Comparison of ENCODE assay signal across 18 cellular contexts in the genomic region with DNA sequence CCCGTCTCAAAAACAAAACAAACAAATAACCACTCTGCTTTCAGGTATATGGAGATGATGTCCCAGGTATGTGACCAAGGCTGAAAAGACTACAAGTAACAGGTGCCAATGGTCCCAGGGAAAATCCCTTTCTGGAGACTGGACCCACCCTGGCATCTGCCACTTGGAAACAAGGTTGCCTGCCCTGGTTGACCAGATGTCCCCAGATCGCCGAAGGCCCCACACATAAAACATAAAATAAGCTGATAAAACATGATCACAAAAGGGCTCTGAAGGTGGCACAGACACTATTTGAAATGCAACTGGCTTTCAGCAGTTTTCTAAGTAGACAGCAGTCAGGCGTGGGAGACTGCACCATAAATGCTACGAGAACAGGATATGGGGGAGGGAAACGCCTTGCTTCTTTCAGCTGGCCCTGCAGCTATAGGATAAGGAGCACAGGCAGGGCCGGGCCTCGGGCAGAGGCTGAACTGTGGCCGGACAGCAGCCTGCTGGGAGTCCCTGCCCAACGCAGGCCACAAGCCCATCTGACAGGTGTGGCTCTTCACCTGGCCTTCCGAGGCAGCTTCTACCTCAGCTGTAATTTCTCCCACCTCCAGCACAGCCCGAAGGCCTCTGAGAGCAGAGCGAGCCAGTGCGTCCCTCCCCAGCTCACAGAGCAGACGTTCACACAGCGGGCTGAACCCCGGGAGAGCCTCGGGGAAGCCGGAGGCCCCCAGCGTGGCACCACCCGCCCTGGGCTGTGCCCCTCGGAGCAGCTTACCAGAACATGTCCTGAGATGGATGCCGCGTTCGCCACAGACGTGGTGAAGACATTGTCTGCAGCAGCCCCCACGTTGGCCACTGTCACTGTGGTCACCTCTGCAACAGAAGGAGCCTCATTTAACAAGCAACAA. TPM values are rescaled to one million over a fixed set of nuclear protein-coding genes. Genes with fewer than 3 reads are reported as not detected.
DNase-seq lines count a peak whose midpoint lies in the region; ATAC-seq, FAIRE-seq and TF ChIP-seq lines count a peak whose summit lies in the region.
"Had no signal": no experiment of that assay in that cellular context is flagged by ENCODE, and none has a peak within 500 bp of the region (broad histone marks: within the 10 kb centered on the region; RNA-seq: fewer than 3 reads in every experiment).

No MANE protein-coding gene starts in this region.

- TF ChIP-seq CTCF in DND-41 (IDR thresholded peaks at IDR 0.05; ENCODE audit: borderline replicate concordance, extremely low read depth, low read length, poor library complexity, severe bottlenecking): no peak
- TF ChIP-seq CTCF in RWPE1 (conservative IDR thresholded peaks at IDR 0.05; ENCODE audit: low read depth): no peak
- no peak for TF ChIP-seq CTCF in nephron (IDR thresholded peaks at IDR 0.05; ENCODE audit: unreplicated experiment in 3 of 3)
- no peak for TF ChIP-seq CTCF in kidney (IDR thresholded peaks at IDR 0.05; ENCODE audit: borderline replicate concordance, extremely low read depth, insufficient read depth)

- H3K27me3 Mint-ChIP-seq in nephron (ENCODE audit: low read depth): peaks cover 5% of the 10 kb centered on the region
- H3K27me3 Mint-ChIP-seq: memory B cell had no signal

- peaks cover 57% of the 10 kb centered on the region for H3K79me2 ChIP-seq in DND-41 (ENCODE audit: insufficient read depth, low read length)

- H3K27me3 ChIP-seq in DND-41 (ENCODE audit: insufficient read depth, low read length, poor library complexity): no peaks in the 10 kb centered on the region

- no peak for FAIRE-seq in kidney (lab: Jason Lieb, UNC)
- FAIRE-seq: GM19239 had no signal

- H3K4me1 ChIP-seq in DND-41 (ENCODE audit: insufficient read depth, low read length): peaks cover 33% of the 10 kb centered on the region
- peaks cover 0 to 13% of the 10 kb centered on the region in 2 donors for H3K4me1 ChIP-seq in kidney (ENCODE audit: control insufficient read depth in 1 of 2, insufficient read depth in 1 of 2, low read depth in 1 of 2, low read length in 2 of 2)

- H3K4me2 ChIP-seq in DND-41 (ENCODE audit: insufficient read depth, low read length): peak overlapping the region; percentile 20; the same call in 1 of the 2 replicates
- H3K4me2 ChIP-seq: KMS-11, SK-N-SH had no signal

- no peak overlapping the region; the same call in 1 of the 2 replicates for H3K9ac ChIP-seq in DND-41 (ENCODE audit: low read depth, low read length)
- no peak overlapping the region for H3K9ac ChIP-seq in kidney (ENCODE audit: low read length in 2 of 2)
- H3K9ac ChIP-seq: KMS-11, SK-N-SH had no signal

- H3K4me3 ChIP-seq in DND-41 (ENCODE audit: low read depth in 1 of 2, low read length in 2 of 2) (no peak overlapping the region), kidney (ENCODE audit: low read length in 2 of 2) (no peak overlapping the region)
- H3K4me3 ChIP-seq: HAP-1 had no signal

- no peak overlapping the region for H2AFZ ChIP-seq in DND-41 (ENCODE audit: low read depth, low read length)

- H3K9me3 Mint-ChIP-seq in nephron: no peaks in the 10 kb centered on the region
- H3K9me3 Mint-ChIP-seq: memory B cell had no signal

- H3K36me3 Mint-ChIP-seq in nephron (ENCODE audit: low read depth): peaks cover 28% of the 10 kb centered on the region

- CTCF ChIA-PET in RWPE1 (lab: Yijun Ruan, JAX): no interaction called here

- no peaks in the 10 kb centered on the region for H3K9me3 ChIP-seq in DND-41 (ENCODE audit: insufficient read depth, low read length, severe bottlenecking)
- H3K9me3 ChIP-seq in kidney (ENCODE audit: control insufficient read depth in 1 of 2, low read length in 2 of 2): no peaks in the 10 kb centered on the region
- H3K9me3 ChIP-seq: Caco-2, HAP-1, SK-N-SH had no signal

- H3K27ac ChIP-seq in DND-41 (ENCODE audit: low read length): no peak overlapping the region
- H3K27ac ChIP-seq in RWPE1: peak overlapping the region; percentile 97
- peak overlapping the region; percentile 16 for H3K27ac ChIP-seq in caudate nucleus (ENCODE audit: low read depth, low read length)
- no peak overlapping the region for H3K27ac ChIP-seq in kidney (ENCODE audit: low read depth in 2 of 2, low read length in 2 of 2)
- H3K27ac ChIP-seq: KMS-11 had no signal

- intact Hi-C loops in kidney (cut with DNase I): no loop called here

- H4K20me1 ChIP-seq in DND-41 (ENCODE audit: insufficient read depth, low read length): peaks cover 55% of the 10 kb centered on the region

- peak overlapping the region; percentile 23 to 37 (median 31) for H3K4me3 Mint-ChIP-seq in nephron
- H3K4me3 Mint-ChIP-seq: memory B cell had no signal

- ATAC-seq in DND-41 (ENCODE audit: insufficient read depth, low read depth): no peak

- H3K27ac Mint-ChIP-seq in nephron: peak overlapping the region; percentile 47 to 93 (median 87)
- H3K27ac Mint-ChIP-seq: memory B cell had no signal

- H3K4me1 Mint-ChIP-seq in nephron: peaks cover 29% of the 10 kb centered on the region

- POLR2A ChIA-PET in RWPE1 (lab: Yijun Ruan, JAX; ENCODE audit: low non-redundant PET): no interaction called here

- no peak for DNase-seq in DND-41
- DNase-seq in RWPE1 (ENCODE audit: low spot score): no peak
- peak in 19 of 61 donors; percentile 18 to 79 (median 35) for DNase-seq in caudate nucleus (lab: John Stamatoyannopoulos, UW)
- DNase-seq in ecto neural progenitor cell (ENCODE audit: low spot score): no peak
- DNase-seq in activated gamma-delta T cell (lab: John Stamatoyannopoulos, UW): no peak
- no peak for DNase-seq in kidney
- DNase-seq in Ammon's horn (ENCODE audit: low spot score): no peak
- DNase-seq: activated CD4-positive, alpha-beta T cell treated with anti-CD3 and anti-CD28 coated beads for 4 hours; aorta; Caco-2; NK-92 treated with Interleukin-12 subunit alpha and Interleukin-12 subunit beta, amount 100 ng/mL, for 24 hours; retina; SK-N-SH had no signal

- H3K36me3 ChIP-seq in DND-41 (ENCODE audit: insufficient read depth, low read length): peaks cover 55% of the 10 kb centered on the region
- H3K36me3 ChIP-seq in kidney (ENCODE audit: control insufficient read depth in 1 of 2, insufficient read depth in 2 of 2, low read length in 2 of 2): peaks cover 13 to 23% of the 10 kb centered on the region in 2 donors

RNA-seq across cellular contexts. Expression of a gene that starts 4.0 kb away (rescaled TPM):
- total RNA-seq in kidney: 54.5 TPM
- polyA plus RNA-seq in kidney (ENCODE audit: insufficient read depth, low read depth, low replicate concordance): 30.2 TPM

RNA-seq across cellular contexts. Expression of a gene that starts 4.6 kb away (rescaled TPM):
- 38.6 TPM for total RNA-seq in kidney
- polyA plus RNA-seq in kidney (ENCODE audit: insufficient read depth, low read depth, low replicate concordance): 36.2 TPM

RNA-seq across cellular contexts. Expression of a gene that starts 15.0 kb away (rescaled TPM):
- total RNA-seq in kidney: 287 TPM
- polyA plus RNA-seq in kidney (ENCODE audit: insufficient read depth, low read depth, low replicate concordance): 199 TPM

RNA-seq across cellular contexts. Expression of a gene that starts 53.9 kb away (rescaled TPM):
- 1.1 TPM for total RNA-seq in kidney
- 0.47 TPM for polyA plus RNA-seq in kidney (ENCODE audit: insufficient read depth, low read depth, low replicate concordance)
- polyA plus RNA-seq: SK-N-SH had no signal

RNA-seq across cellular contexts. Expression of a gene that starts 56.3 kb away (rescaled TPM):
- total RNA-seq in kidney: 175 TPM
- 312 TPM for polyA plus RNA-seq in kidney (ENCODE audit: insufficient read depth, low read depth, low replicate concordance)

Comparison
In these comparisons a context has a peak if more than half of its experiments do, and no peak if none do; other contexts are left out.
1. H3K27ac ChIP-seq: peak in RWPE1 (single experiment) and caudate nucleus (single experiment); none in DND-41 (single experiment) and kidney (0 of 2).